ENCODE assay signal across 25 cellular contexts in the genomic region with DNA sequence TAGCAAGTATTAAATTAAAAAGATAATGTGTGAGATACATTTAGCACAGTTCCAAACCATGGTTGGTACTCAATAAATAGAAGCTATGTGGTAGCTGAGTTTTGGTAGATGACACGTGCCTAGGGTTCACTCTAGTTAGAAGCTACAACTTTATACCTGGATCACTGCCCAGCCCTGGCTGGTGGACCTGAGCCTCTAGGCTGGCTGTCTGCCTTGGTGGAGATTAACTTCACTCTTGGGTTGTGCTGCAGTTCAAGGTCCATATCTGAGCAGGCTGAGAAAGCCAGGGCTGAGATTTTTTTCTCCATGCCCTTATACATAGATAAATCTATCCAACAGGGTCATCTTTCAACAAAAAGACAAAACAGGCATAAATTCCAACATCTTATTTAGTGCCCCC. TPM values are rescaled to one million over a fixed set of nuclear protein-coding genes. Genes with fewer than 3 reads are reported as not detected.
A peak's percentile ranks its signal among the peaks of the same experiment; 100 is the strongest.
DNase-seq lines count a peak whose midpoint lies in the region; ATAC-seq and TF ChIP-seq lines count a peak whose summit lies in the region.
"Had no signal": no experiment of that assay in that cellular context is flagged by ENCODE, and none has a peak within 500 bp of the region (broad histone marks: within the 10 kb centered on the region; RNA-seq: fewer than 3 reads in every experiment).

No MANE protein-coding gene starts in this region.

- TF ChIP-seq CTCF in right lobe of liver (IDR thresholded peaks at IDR 0.05) (no peak), thyroid gland (IDR thresholded peaks at IDR 0.05) (no peak)

- H3K27ac ChIP-seq in right lobe of liver (no peak overlapping the region), thyroid gland (no peak overlapping the region)
- H3K27ac ChIP-seq: 22Rv1, BLaER1, KMS-11 had no signal

- H3K36me3 ChIP-seq in right lobe of liver (no peaks in the 10 kb centered on the region), thyroid gland (no peaks in the 10 kb centered on the region)
- H3K36me3 ChIP-seq: BLaER1, HAP-1 had no signal

- H3K27me3 ChIP-seq in right lobe of liver (no peaks in the 10 kb centered on the region), thyroid gland (no peaks in the 10 kb centered on the region)
- H3K27me3 ChIP-seq: BLaER1 had no signal

- no peak for TF ChIP-seq POLR2A in right lobe of liver (IDR thresholded peaks at IDR 0.05)
- no peak for TF ChIP-seq POLR2A in thyroid gland (IDR thresholded peaks at IDR 0.05)

- intact Hi-C loops in left cardiac atrium (cut with DNase I) (loop anchor here in 1 of 2 donors (10.0 kb wide), 1 partner anchor 184 kb away; no protein-coding TSS in a partner anchor), right lobe of liver (cut with DNase I) (no loop called here), thyroid gland (cut with DNase I) (no loop called here)

- H3K9me3 ChIP-seq in right lobe of liver (no peaks in the 10 kb centered on the region), thyroid gland (no peaks in the 10 kb centered on the region)
- H3K9me3 ChIP-seq: HAP-1 had no signal

- DNase-seq in DMS 273 (lab: John Stamatoyannopoulos, UW; ENCODE audit: unreplicated experiment) (peak; percentile 7), DMS 273 treated with DMSO at 0.1 percent for 48 hours (lab: John Stamatoyannopoulos, UW) (no peak), left cardiac atrium (peak; percentile 25), right lobe of liver (peak; percentile 42 to 91 (median 76)), thyroid gland (peak; percentile 77 to 81), NCI-H2227 treated with DMSO at 0.1 percent for 48 hours (lab: John Stamatoyannopoulos, UW) (no peak)
- DNase-seq: ACHN; CD4-positive, alpha-beta T cell; COR-L47; DND-41; IMR-90; NCI-H1105 treated with DMSO at 0.1 percent for 48 hours; NCI-H1694; NCI-H2081; NCI-H2171; NCI-H524 treated with DMSO at 0.1 percent for 48 hours; OCI-M1 had no signal

- H3K4me1 ChIP-seq in right lobe of liver, result peaks cover 0 to 11% (median 5%) of the 10 kb centered on the region in 4 donors
- no peaks in the 10 kb centered on the region for H3K4me1 ChIP-seq in thyroid gland
- H3K4me1 ChIP-seq: BLaER1, HAP-1 had no signal

- ATAC-seq in left cardiac atrium, result peak; percentile 65 to 76
- ATAC-seq in right lobe of liver, result peak; percentile 95 to 100 (median 97)
- ATAC-seq in HG03039 (IDR thresholded peaks at IDR 0.05; ENCODE audit: unreplicated experiment), result no peak
- ATAC-seq in HG03175 (IDR thresholded peaks at IDR 0.05; ENCODE audit: unreplicated experiment), result no peak
- ATAC-seq: GM12878, GM23338 had no signal

- 13% methylated on average over 1 of the region's 1 CpG for WGBS in right lobe of liver (ENCODE audit: insufficient coverage, low coverage, low lambda C conversion rate, missing lambda C conversion rate)
- WGBS in thyroid gland, 2 donors, result 29 to 30% methylated on average over 1 of the region's 1 CpG

- no peak overlapping the region for H3K4me3 ChIP-seq in right lobe of liver
- H3K4me3 ChIP-seq in thyroid gland (replicated peaks in 1 of 3), result no peak overlapping the region
- H3K4me3 ChIP-seq: BLaER1, GM12878, GM23338, HAP-1 had no signal

RNA-seq across cellular contexts. Expression of gene SPDL1, which starts 44.6 kb away (rescaled TPM):
- total RNA-seq in left cardiac atrium, result 1 to 10 TPM; 4.4 to 4.9 TPM
- 1 to 10 TPM; 1.1 to 6.7 (median 2.4) TPM for total RNA-seq in right lobe of liver
- total RNA-seq in thyroid gland, result 10 to 100 TPM in 1 of 4 donors, 1 to 10 TPM in 3; 4.1 to 19.3 (median 7.6) TPM

Comparison
In these comparisons a context has a peak if more than half of its experiments do, and no peak if none do; other contexts are left out.
1. DNase-seq: peak in DMS 273 (single experiment), left cardiac atrium (single experiment), right lobe of liver (3 of 3) and thyroid gland (2 of 2); none in DMS 273 treated with DMSO at 0.1 percent for 48 hours (single experiment) and NCI-H2227 treated with DMSO at 0.1 percent for 48 hours (single experiment).
2. ATAC-seq: peak in left cardiac atrium (2 of 2) and right lobe of liver (4 of 4); none in HG03039 (single experiment) and HG03175 (single experiment).